Comparison of ENCODE assay signal across 35 cellular contexts in the genomic region with DNA sequence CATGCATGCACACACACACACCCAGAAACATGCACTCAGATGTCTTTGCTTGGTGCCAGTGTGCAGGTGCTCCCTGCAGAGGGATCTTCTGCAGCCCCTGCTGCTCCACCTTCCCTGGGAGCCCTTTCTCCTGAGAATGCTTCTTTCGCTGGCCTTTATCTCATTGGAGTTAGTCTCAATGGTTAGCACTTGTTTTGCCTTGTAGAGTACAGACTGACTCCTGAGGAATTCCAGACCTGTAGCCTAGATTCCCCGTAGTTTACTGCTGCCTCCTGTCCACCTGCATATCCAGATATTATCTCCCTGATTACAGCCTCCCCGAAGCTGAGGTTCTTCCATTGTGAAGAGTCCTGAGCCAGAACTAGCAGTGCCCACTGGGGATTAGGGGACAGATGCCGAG. TPM values are rescaled to one million over a fixed set of nuclear protein-coding genes. Genes with fewer than 3 reads are reported as not detected.
"Had no signal": no experiment of that assay in that cellular context is flagged by ENCODE, and none has a peak within 500 bp of the region (broad histone marks: within the 10 kb centered on the region; RNA-seq: fewer than 3 reads in every experiment).

No MANE protein-coding gene starts in this region.

- ATAC-seq: activated CD4-positive, alpha-beta T cell treated with anti-CD3 and anti-CD28 coated beads for 36 hours; activated CD8-positive, alpha-beta memory T cell treated with anti-CD3 and anti-CD28 coated beads, Interleukin-2, amount 10 ng/mL, durations not matched to agents 7 days and 5 days; activated CD8-positive, alpha-beta T cell treated with anti-CD3 and anti-CD28 coated beads, Interleukin-2, amount 10 ng/mL, durations not matched to agents 7 days and 5 days; activated naive CD8-positive, alpha-beta T cell treated with anti-CD3 and anti-CD28 coated beads, Interleukin-2, amount 50 U/mL, for 24 hours; body of pancreas; effector memory CD8-positive, alpha-beta T cell; gastroesophageal sphincter had no signal

- H3K4me1 ChIP-seq: adrenal gland, body of pancreas, esophagus muscularis mucosa, gastroesophageal sphincter had no signal

- H3K9me3 ChIP-seq: adrenal gland, body of pancreas, esophagus muscularis mucosa, gastroesophageal sphincter had no signal

- H3K27ac ChIP-seq: adrenal gland, body of pancreas, esophagus muscularis mucosa, gastroesophageal sphincter had no signal

- H3K27me3 ChIP-seq: adrenal gland, body of pancreas had no signal

- H3K4me1 Mint-ChIP-seq: activated CD4-positive, alpha-beta T cell treated with anti-CD3 and anti-CD28 coated beads for 36 hours; activated CD4-positive, alpha-beta T cell treated with anti-CD3 and anti-CD28 coated beads, Interleukin-2, amount 10 ng/mL, durations not matched to agents 24 days and 14 days; activated CD8-positive, alpha-beta memory T cell treated with anti-CD3 and anti-CD28 coated beads, Interleukin-2, amount 10 ng/mL, durations not matched to agents 7 days and 5 days; activated naive CD4-positive, alpha-beta T cell treated with anti-CD3 and anti-CD28 coated beads, Interleukin-2, amount 50 U/mL, for 24 hours; activated naive CD8-positive, alpha-beta T cell treated with anti-CD3 and anti-CD28 coated beads for 36 hours; activated naive CD8-positive, alpha-beta T cell treated with anti-CD3 and anti-CD28 coated beads, Interleukin-2, amount 50 U/mL, for 24 hours had no signal

- H3K36me3 ChIP-seq: adrenal gland, esophagus muscularis mucosa, gastroesophageal sphincter had no signal

- H3K4me3 Mint-ChIP-seq: activated CD4-positive, alpha-beta memory T cell treated with anti-CD3 and anti-CD28 coated beads for 36 hours; activated CD4-positive, alpha-beta T cell treated with anti-CD3 and anti-CD28 coated beads for 36 hours; activated CD4-positive, alpha-beta T cell treated with anti-CD3 and anti-CD28 coated beads, Interleukin-2, amount 10 ng/mL, durations not matched to agents 24 days and 14 days; activated CD8-positive, alpha-beta memory T cell treated with anti-CD3 and anti-CD28 coated beads, Interleukin-2, amount 10 ng/mL, durations not matched to agents 7 days and 5 days; activated CD8-positive, alpha-beta T cell treated with anti-CD3 and anti-CD28 coated beads, Interleukin-2, amount 10 ng/mL, durations not matched to agents 7 days and 5 days; activated naive CD4-positive, alpha-beta T cell treated with anti-CD3 and anti-CD28 coated beads for 36 hours; activated naive CD4-positive, alpha-beta T cell treated with anti-CD3 and anti-CD28 coated beads, Interleukin-2, amount 50 U/mL, for 24 hours; activated naive CD8-positive, alpha-beta T cell treated with anti-CD3 and anti-CD28 coated beads for 36 hours; activated naive CD8-positive, alpha-beta T cell treated with anti-CD3 and anti-CD28 coated beads, Interleukin-2, amount 50 U/mL, for 24 hours; activated T-helper 1 cell treated with anti-CD3 and anti-CD28 coated beads, Interleukin-12 subunit alpha, Interleukin-12 subunit beta, Interleukin-2, Interleukin-4 antibody, amounts not matched to agents 30 ng/mL and 10 ng/mL and 1 ng/mL, durations not matched to agents 14 hours and 24 hours and 36 hours; effector memory CD8-positive, alpha-beta T cell had no signal

- H3K4me3 ChIP-seq: adrenal gland, body of pancreas, esophagus muscularis mucosa, gastroesophageal sphincter had no signal

- H3K36me3 Mint-ChIP-seq: activated CD4-positive, alpha-beta memory T cell treated with anti-CD3 and anti-CD28 coated beads for 36 hours; activated CD8-positive, alpha-beta memory T cell treated with anti-CD3 and anti-CD28 coated beads, Interleukin-2, amount 10 ng/mL, durations not matched to agents 7 days and 5 days; activated naive CD4-positive, alpha-beta T cell treated with anti-CD3 and anti-CD28 coated beads, Interleukin-2, amount 50 U/mL, for 24 hours; activated naive CD8-positive, alpha-beta T cell treated with anti-CD3 and anti-CD28 coated beads for 36 hours had no signal

- H3K27ac Mint-ChIP-seq: activated CD4-positive, alpha-beta memory T cell treated with anti-CD3 and anti-CD28 coated beads for 36 hours; activated CD4-positive, alpha-beta T cell treated with anti-CD3 and anti-CD28 coated beads for 36 hours; activated CD4-positive, alpha-beta T cell treated with anti-CD3 and anti-CD28 coated beads, Interleukin-2, amount 10 ng/mL, durations not matched to agents 24 days and 14 days; activated CD8-positive, alpha-beta memory T cell treated with anti-CD3 and anti-CD28 coated beads, Interleukin-2, amount 10 ng/mL, durations not matched to agents 7 days and 5 days; activated CD8-positive, alpha-beta T cell treated with anti-CD3 and anti-CD28 coated beads, Interleukin-2, amount 10 ng/mL, durations not matched to agents 7 days and 5 days; activated naive CD4-positive, alpha-beta T cell treated with anti-CD3 and anti-CD28 coated beads for 36 hours; activated naive CD4-positive, alpha-beta T cell treated with anti-CD3 and anti-CD28 coated beads, Interleukin-2, amount 50 U/mL, for 24 hours; activated naive CD8-positive, alpha-beta T cell treated with anti-CD3 and anti-CD28 coated beads for 36 hours; activated naive CD8-positive, alpha-beta T cell treated with anti-CD3 and anti-CD28 coated beads, Interleukin-2, amount 50 U/mL, for 24 hours; activated T-helper 1 cell treated with anti-CD3 and anti-CD28 coated beads, Interleukin-12 subunit alpha, Interleukin-12 subunit beta, Interleukin-2, Interleukin-4 antibody, amounts not matched to agents 30 ng/mL and 10 ng/mL and 1 ng/mL, durations not matched to agents 14 hours and 24 hours and 36 hours; activated T-helper 2 cell treated with anti-CD3 and anti-CD28 coated beads, Interferon-gamma antibody, Interleukin-2, Interleukin-4, amounts not matched to agents 10 μg/mL and 5 μg/mL and 100 μg/mL, durations not matched to agents 14 hours and 24 hours and 36 hours; effector memory CD8-positive, alpha-beta T cell had no signal

- H3K9me3 Mint-ChIP-seq: activated CD4-positive, alpha-beta memory T cell treated with anti-CD3 and anti-CD28 coated beads for 36 hours; activated CD4-positive, alpha-beta T cell treated with anti-CD3 and anti-CD28 coated beads, Interleukin-2, amount 10 ng/mL, durations not matched to agents 24 days and 14 days; activated naive CD4-positive, alpha-beta T cell treated with anti-CD3 and anti-CD28 coated beads for 36 hours; activated naive CD4-positive, alpha-beta T cell treated with anti-CD3 and anti-CD28 coated beads, Interleukin-2, amount 50 U/mL, for 24 hours; activated naive CD8-positive, alpha-beta T cell treated with anti-CD3 and anti-CD28 coated beads for 36 hours; activated naive CD8-positive, alpha-beta T cell treated with anti-CD3 and anti-CD28 coated beads, Interleukin-2, amount 50 U/mL, for 24 hours; activated T-helper 1 cell treated with anti-CD3 and anti-CD28 coated beads, Interleukin-12 subunit alpha, Interleukin-12 subunit beta, Interleukin-2, Interleukin-4 antibody, amounts not matched to agents 30 ng/mL and 10 ng/mL and 1 ng/mL, durations not matched to agents 14 hours and 24 hours and 36 hours; activated T-helper 2 cell treated with anti-CD3 and anti-CD28 coated beads, Interferon-gamma antibody, Interleukin-2, Interleukin-4, amounts not matched to agents 10 μg/mL and 5 μg/mL and 100 μg/mL, durations not matched to agents 14 hours and 24 hours and 36 hours; effector memory CD8-positive, alpha-beta T cell had no signal

- DNase-seq: activated CD4-positive, alpha-beta memory T cell treated with anti-CD3 and anti-CD28 coated beads for 36 hours; activated CD4-positive, alpha-beta T cell treated with anti-CD3 and anti-CD28 coated beads for 36 hours; activated CD4-positive, alpha-beta T cell treated with anti-CD3 and anti-CD28 coated beads, Interleukin-2, amount 10 ng/mL, durations not matched to agents 24 days and 14 days; activated CD4-positive, CD25-positive, alpha-beta regulatory T cell; activated CD4-positive, CD25-positive, alpha-beta regulatory T cell treated with anti-CD3 and anti-CD28 coated beads, Interleukin-2, amount 50 U/mL, for 72 hours; activated CD8-positive, alpha-beta memory T cell treated with anti-CD3 and anti-CD28 coated beads, Interleukin-2, amount 10 ng/mL, durations not matched to agents 7 days and 5 days; activated CD8-positive, alpha-beta memory T cell treated with anti-CD3 and anti-CD28 coated beads, Interleukin-2, amount 50 U/mL, for 4 hours; activated CD8-positive, alpha-beta T cell treated with anti-CD3 and anti-CD28 coated beads, Interleukin-2, amount 10 ng/mL, durations not matched to agents 7 days and 5 days; activated effector memory CD4-positive, alpha-beta T cell treated with anti-CD3 and anti-CD28 coated beads, Interleukin-2, amount 50 U/mL, for 16 hours; activated naive CD4-positive, alpha-beta T cell treated with anti-CD3 and anti-CD28 coated beads for 36 hours; activated naive CD8-positive, alpha-beta T cell treated with anti-CD3 and anti-CD28 coated beads for 36 hours; activated naive CD8-positive, alpha-beta T cell treated with anti-CD3 and anti-CD28 coated beads, Interleukin-2, amount 50 U/mL, for 24 hours; activated T-cell treated with anti-CD3 and anti-CD28 coated beads, Interleukin-2, amount 50 U/mL, for 1 hour; activated T-cell treated with anti-CD3 and anti-CD28 coated beads, Interleukin-2, amount 50 U/mL, for 48 hours; adrenal gland; amygdala; aorta; body of pancreas; caudate nucleus; cortex of kidney; dermis blood vessel endothelial cell; effector CD4-positive, alpha-beta T cell; effector memory CD8-positive, alpha-beta T cell; erythroblast; foreskin melanocyte; T-helper 2 cell had no signal

RNA-seq across cellular contexts. Expression of gene KRT12, which starts 3.1 kb away (rescaled TPM):
- total RNA-seq: activated CD4-positive, alpha-beta memory T cell treated with anti-CD3 and anti-CD28 coated beads for 36 hours; activated CD4-positive, alpha-beta T cell treated with anti-CD3 and anti-CD28 coated beads for 36 hours; activated CD4-positive, alpha-beta T cell treated with anti-CD3 and anti-CD28 coated beads, Interleukin-2, amount 10 ng/mL, durations not matched to agents 24 days and 14 days; activated CD8-positive, alpha-beta memory T cell treated with anti-CD3 and anti-CD28 coated beads for 36 hours; activated CD8-positive, alpha-beta memory T cell treated with anti-CD3 and anti-CD28 coated beads, Interleukin-2, amount 10 ng/mL, durations not matched to agents 7 days and 5 days; activated CD8-positive, alpha-beta T cell treated with anti-CD3 and anti-CD28 coated beads, Interleukin-2, amount 10 ng/mL, durations not matched to agents 7 days and 5 days; activated naive CD4-positive, alpha-beta T cell treated with anti-CD3 and anti-CD28 coated beads for 36 hours; activated naive CD8-positive, alpha-beta T cell treated with anti-CD3 and anti-CD28 coated beads for 36 hours; activated T-helper 1 cell treated with anti-CD3 and anti-CD28 coated beads, Interleukin-12 subunit alpha, Interleukin-12 subunit beta, Interleukin-2, Interleukin-4 antibody, amounts not matched to agents 30 ng/mL and 10 ng/mL and 1 ng/mL, durations not matched to agents 14 hours and 24 hours and 36 hours; activated T-helper 2 cell treated with anti-CD3 and anti-CD28 coated beads, Interferon-gamma antibody, Interleukin-2, Interleukin-4, amounts not matched to agents 10 μg/mL and 5 μg/mL and 100 μg/mL, durations not matched to agents 14 hours and 24 hours and 36 hours; adrenal gland; aorta; body of pancreas; chondrocyte; dermis blood vessel endothelial cell; esophagus muscularis mucosa; gastroesophageal sphincter; glomerular endothelial cell; T-helper 1 cell treated with Interleukin-12 subunit alpha and Interleukin-12 subunit beta and Interleukin-4 antibody, amounts not matched to agents 30 ng/mL and 1 ng/mL, for 36 hours had no signal
- polyA plus RNA-seq: adrenal gland had no signal

RNA-seq across cellular contexts. Expression of gene KRT20, which starts 14.9 kb away (rescaled TPM):
- total RNA-seq: activated CD4-positive, alpha-beta memory T cell treated with anti-CD3 and anti-CD28 coated beads for 36 hours; activated CD4-positive, alpha-beta T cell treated with anti-CD3 and anti-CD28 coated beads for 36 hours; activated CD4-positive, alpha-beta T cell treated with anti-CD3 and anti-CD28 coated beads, Interleukin-2, amount 10 ng/mL, durations not matched to agents 24 days and 14 days; activated CD8-positive, alpha-beta memory T cell treated with anti-CD3 and anti-CD28 coated beads for 36 hours; activated CD8-positive, alpha-beta memory T cell treated with anti-CD3 and anti-CD28 coated beads, Interleukin-2, amount 10 ng/mL, durations not matched to agents 7 days and 5 days; activated CD8-positive, alpha-beta T cell treated with anti-CD3 and anti-CD28 coated beads, Interleukin-2, amount 10 ng/mL, durations not matched to agents 7 days and 5 days; activated naive CD4-positive, alpha-beta T cell treated with anti-CD3 and anti-CD28 coated beads for 36 hours; activated naive CD8-positive, alpha-beta T cell treated with anti-CD3 and anti-CD28 coated beads for 36 hours; activated T-helper 1 cell treated with anti-CD3 and anti-CD28 coated beads, Interleukin-12 subunit alpha, Interleukin-12 subunit beta, Interleukin-2, Interleukin-4 antibody, amounts not matched to agents 30 ng/mL and 10 ng/mL and 1 ng/mL, durations not matched to agents 14 hours and 24 hours and 36 hours; activated T-helper 2 cell treated with anti-CD3 and anti-CD28 coated beads, Interferon-gamma antibody, Interleukin-2, Interleukin-4, amounts not matched to agents 10 μg/mL and 5 μg/mL and 100 μg/mL, durations not matched to agents 14 hours and 24 hours and 36 hours; aorta; body of pancreas; chondrocyte; dermis blood vessel endothelial cell; gastroesophageal sphincter; glomerular endothelial cell; T-helper 1 cell treated with Interleukin-12 subunit alpha and Interleukin-12 subunit beta and Interleukin-4 antibody, amounts not matched to agents 30 ng/mL and 1 ng/mL, for 36 hours had no signal
